In genomic region chr1:25433389-25434186, GRCh38 we compare ENCODE assay signal across 9 cellular contexts. TPM values are rescaled to one million over a fixed set of nuclear protein-coding genes. Genes with fewer than 3 reads are reported as not detected.
DNase-seq lines count a peak whose midpoint lies in the region; ATAC-seq, FAIRE-seq and TF ChIP-seq lines count a peak whose summit lies in the region.
"Had no signal": no experiment of that assay in that cellular context is flagged by ENCODE, and none has a peak within 500 bp of the region (broad histone marks: within the 10 kb centered on the region; RNA-seq: fewer than 3 reads in every experiment).

No MANE protein-coding gene starts in this region.

- no peak for TF ChIP-seq POLR2A in body of pancreas (IDR thresholded peaks at IDR 0.05)
- TF ChIP-seq POLR2A in thyroid gland (IDR thresholded peaks at IDR 0.05): no peak

- no peaks in the 10 kb centered on the region for H3K27me3 Mint-ChIP-seq in activated naive CD4-positive, alpha-beta T cell treated with anti-CD3 and anti-CD28 coated beads, Interleukin-2, amount 50 U/mL, for 24 hours

- H3K4me3 ChIP-seq in body of pancreas (no peak overlapping the region), mesendoderm (ENCODE audit: low read length) (no peak overlapping the region), thyroid gland (replicated peaks in 1 of 3) (no peak overlapping the region)
- H3K4me3 ChIP-seq: prostate gland had no signal

- no peak overlapping the region for H2BK15ac ChIP-seq in mesendoderm (replicated peaks; ENCODE audit: low read depth)

- peak overlapping the region; percentile 48 for H3K23ac ChIP-seq in mesendoderm (ENCODE audit: low read length)

- H3K27ac Mint-ChIP-seq in activated naive CD4-positive, alpha-beta T cell treated with anti-CD3 and anti-CD28 coated beads, Interleukin-2, amount 50 U/mL, for 24 hours: peak overlapping the region; percentile 33

- H3K9me3 ChIP-seq in body of pancreas (no peaks in the 10 kb centered on the region), thyroid gland (no peaks in the 10 kb centered on the region)
- H3K9me3 ChIP-seq: prostate gland had no signal

- H3K4me3 Mint-ChIP-seq in activated naive CD4-positive, alpha-beta T cell treated with anti-CD3 and anti-CD28 coated beads, Interleukin-2, amount 50 U/mL, for 24 hours: peak overlapping the region; percentile 90

- WGBS in body of pancreas, 2 donors: 11 to 17% methylated on average over 4 of the region's 4 CpGs
- WGBS in mesendoderm (ENCODE audit: extremely low coverage, insufficient coverage, low lambda C conversion rate): no CpG with 5 or more reads among the region's 4 CpGs
- WGBS in thyroid gland, 2 donors: 44 to 61% methylated on average over 4 of the region's 4 CpGs

- H3K9me3 Mint-ChIP-seq in activated naive CD4-positive, alpha-beta T cell treated with anti-CD3 and anti-CD28 coated beads, Interleukin-2, amount 50 U/mL, for 24 hours: no peaks in the 10 kb centered on the region

- no peak for FAIRE-seq in D721Med (lab: Jason Lieb, UNC)

- no peak overlapping the region for H3K4ac ChIP-seq in mesendoderm (ENCODE audit: low read depth, low read length)

- H4K5ac ChIP-seq in mesendoderm (ENCODE audit: low read length): no peak overlapping the region

- H3K4me1 ChIP-seq in body of pancreas (peaks cover 56% of the 10 kb centered on the region), mesendoderm (ENCODE audit: control insufficient read depth, low read depth, low read length) (no peaks in the 10 kb centered on the region), thyroid gland (peaks cover 43 to 62% of the 10 kb centered on the region in 2 donors)

- intact Hi-C loops in body of pancreas (cut with DNase I): no loop called here
- intact Hi-C loops in thyroid gland (cut with DNase I): no loop called here

- H3K4me1 Mint-ChIP-seq in activated naive CD4-positive, alpha-beta T cell treated with anti-CD3 and anti-CD28 coated beads, Interleukin-2, amount 50 U/mL, for 24 hours: peaks cover 70% of the 10 kb centered on the region

- no peak overlapping the region for H3K18ac ChIP-seq in mesendoderm (ENCODE audit: low read length)

- H4K8ac ChIP-seq in mesendoderm (ENCODE audit: low read depth, low read length): no peak overlapping the region

- TF ChIP-seq CTCF in body of pancreas (IDR thresholded peaks at IDR 0.05) (no peak), thyroid gland (IDR thresholded peaks at IDR 0.05) (no peak), D721Med (IDR thresholded peaks at IDR 0.05; ENCODE audit: insufficient read depth, missing control alignments) (no peak)

- ATAC-seq in body of pancreas (no peak), HG03342 (IDR thresholded peaks at IDR 0.05; ENCODE audit: unreplicated experiment) (no peak), GM21367 (IDR thresholded peaks at IDR 0.05; ENCODE audit: unreplicated experiment) (no peak)

- H2BK120ac ChIP-seq in mesendoderm (ENCODE audit: low read depth, low read length): no peak overlapping the region

- H3K4me2 ChIP-seq in mesendoderm (ENCODE audit: low read length): no peak overlapping the region

- H3K27ac ChIP-seq in body of pancreas: peak overlapping the region; percentile 7 to 61 (median 37)
- H3K27ac ChIP-seq in mesendoderm (ENCODE audit: low read depth, low read length): no peak overlapping the region
- peak overlapping the region in 2 of 3 donors; percentile 10 to 45 for H3K27ac ChIP-seq in thyroid gland

- H3K36me3 Mint-ChIP-seq in activated naive CD4-positive, alpha-beta T cell treated with anti-CD3 and anti-CD28 coated beads, Interleukin-2, amount 50 U/mL, for 24 hours: no peaks in the 10 kb centered on the region

- DNase-seq in activated naive CD4-positive, alpha-beta T cell treated with Interleukin-2 at 50 U/mL for 16 hours: no peak
- no peak for DNase-seq in body of pancreas
- no peak for DNase-seq in mesendoderm
- DNase-seq in thyroid gland: no peak
- DNase-seq in D721Med (ENCODE audit: insufficient read length, low spot score): no peak

- no peak overlapping the region for H2BK5ac ChIP-seq in mesendoderm (ENCODE audit: low read length)

- H3K36me3 ChIP-seq in body of pancreas (replicated peaks in 1 of 2; ENCODE audit: insufficient read depth in 1 of 2, low read depth in 2 of 2): no peaks in the 10 kb centered on the region
- H3K36me3 ChIP-seq in mesendoderm (ENCODE audit: control insufficient read depth, insufficient read depth, low read length): no peaks in the 10 kb centered on the region
- H3K36me3 ChIP-seq in thyroid gland: no peaks in the 10 kb centered on the region
- H3K36me3 ChIP-seq: prostate gland had no signal

- peak overlapping the region; percentile 25 for H3K9ac ChIP-seq in mesendoderm (ENCODE audit: low read length)

- H3K79me2 ChIP-seq in mesendoderm (ENCODE audit: control insufficient read depth, insufficient read depth, low read length): peaks cover 35% of the 10 kb centered on the region

- H3K56ac ChIP-seq in mesendoderm (ENCODE audit: low read length): no peak overlapping the region

- peaks cover 11% of the 10 kb centered on the region for H3K79me1 ChIP-seq in mesendoderm (ENCODE audit: low read length)

- no peak overlapping the region for H2AK5ac ChIP-seq in mesendoderm (ENCODE audit: low read length)

- H3K27me3 ChIP-seq in body of pancreas (no peaks in the 10 kb centered on the region), mesendoderm (ENCODE audit: insufficient read depth, low read length, poor library complexity) (no peaks in the 10 kb centered on the region), thyroid gland (no peaks in the 10 kb centered on the region)

RNA-seq across cellular contexts. Expression of gene MACO1, which starts 2.9 kb away (rescaled TPM):
- total RNA-seq in body of pancreas: 10 to 100 TPM; 21.3 to 23.4 TPM
- polyA plus RNA-seq in mesendoderm (2013, experiment 1 of 2): 25.9 TPM
- polyA plus RNA-seq in mesendoderm (2013, experiment 2 of 2): 26.2 TPM
- total RNA-seq in thyroid gland: 10 to 100 TPM; 25.6 to 31.8 (median 28.7) TPM

RNA-seq across cellular contexts. Expression of gene RHCE, which starts 13.0 kb away (rescaled TPM):
- total RNA-seq in body of pancreas (under 1 TPM in 1 of 2 donors, not detected in 1; 0.26 TPM), thyroid gland (1 to 10 TPM in 1 of 4 donors, under 1 TPM in 2, not detected in 1; 0.33 to 1.5 (median 0.39) TPM)
- polyA plus RNA-seq in mesendoderm (2013, experiment 1 of 2): 0.11 TPM
- 0.08 TPM for polyA plus RNA-seq in mesendoderm (2013, experiment 2 of 2)
